ENCODE assay signal across 7 cellular contexts in the genomic region with DNA sequence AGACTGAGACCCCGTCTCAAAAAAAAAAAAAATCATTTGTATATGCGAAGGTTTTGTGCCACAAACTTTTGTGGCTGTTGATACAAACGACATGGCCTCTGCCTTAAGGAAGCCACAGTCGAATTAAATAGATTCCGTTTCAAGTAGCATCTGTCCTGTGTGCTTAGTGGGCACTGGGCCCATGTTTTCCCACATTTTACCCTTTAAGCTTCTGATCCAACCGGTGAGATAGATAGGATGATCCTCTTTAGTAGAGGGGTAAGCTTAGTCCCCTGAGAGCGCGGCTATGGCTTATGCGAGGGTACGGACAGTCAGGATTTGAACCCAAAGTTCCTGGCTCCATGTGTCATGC. TPM values are rescaled to one million over a fixed set of nuclear protein-coding genes. Genes with fewer than 3 reads are reported as not detected.
A peak's percentile ranks its signal among the peaks of the same experiment; 100 is the strongest.
DNase-seq lines count a peak whose midpoint lies in the region; ATAC-seq and TF ChIP-seq lines count a peak whose summit lies in the region.

No MANE protein-coding gene starts in this region.

- no peak overlapping the region; a peak in 1 of 7 replicates for H3K27ac Mint-ChIP-seq in H9
- H3K27ac Mint-ChIP-seq in T-cell: peak overlapping the region; percentile 92 to 95

- no peak overlapping the region for H3K18ac ChIP-seq in H9 (ENCODE audit: insufficient read length, low read depth, low read length)

- no peak overlapping the region for H3T11ph ChIP-seq in H9 (ENCODE audit: low read length)

- no peak overlapping the region for H2BK5ac ChIP-seq in H9 (ENCODE audit: insufficient read length, low read length)

- no peaks in the 10 kb centered on the region for H3F3A ChIP-seq in smooth muscle cell (ENCODE audit: low read depth)

- H3K27ac ChIP-seq in H9 (ENCODE audit: insufficient read length, low read depth, low read length) (no peak overlapping the region), gastroesophageal sphincter (peak overlapping the region in 3 of 4 donors; percentile 89 to 93 (median 92)), smooth muscle cell (ENCODE audit: low read depth) (no peak overlapping the region)

- no peak for TF ChIP-seq EP300 in gastroesophageal sphincter (IDR thresholded peaks at IDR 0.05)

- peaks cover 4% of the 10 kb centered on the region for H3K27me3 Mint-ChIP-seq in H9 (ENCODE audit: low read depth)
- no peaks in the 10 kb centered on the region for H3K27me3 Mint-ChIP-seq in T-cell

- no peak overlapping the region for H3K56ac ChIP-seq in H9 (ENCODE audit: insufficient read length, low read depth, low read length)

- no peaks in the 10 kb centered on the region for H4K20me1 ChIP-seq in H9 (ENCODE audit: control insufficient read depth, insufficient read depth, insufficient read length)
- H4K20me1 ChIP-seq in smooth muscle cell (ENCODE audit: low read depth): no peaks in the 10 kb centered on the region

- H3K9ac ChIP-seq in H9 (ENCODE audit: extremely low read depth, insufficient read length, low read length) (no peak overlapping the region), smooth muscle cell (ENCODE audit: low read depth) (no peak overlapping the region)

- H4K5ac ChIP-seq in H9 (ENCODE audit: insufficient read length, low read depth, low read length): no peak overlapping the region

- H3K14ac ChIP-seq in H9 (ENCODE audit: insufficient read depth, low read length): no peak overlapping the region

- H2AFZ ChIP-seq in H9 (ENCODE audit: low read length): no peak overlapping the region
- peak overlapping the region; percentile 67 for H2AFZ ChIP-seq in smooth muscle cell (ENCODE audit: low read depth)

- no peak overlapping the region for H2BK120ac ChIP-seq in H9 (ENCODE audit: low read depth, low read length, poor library complexity, severe bottlenecking)

- H3K4me1 Mint-ChIP-seq in H9 (peaks cover 13 to 16% of the 10 kb centered on the region in 2 experiments), T-cell (peaks cover 19 to 29% (median 24%) of the 10 kb centered on the region in 3 donors)

- WGBS in H9 (ENCODE audit: extremely low coverage, insufficient read length, low lambda C conversion rate): no CpG with 5 or more reads among the region's 10 CpGs
- WGBS in gastroesophageal sphincter (ENCODE audit: low coverage in 1 of 2), 2 donors: 50 to 51% methylated on average over 6 to 7 of the region's 10 CpGs
- 84% methylated on average over 10 of the region's 10 CpGs for WGBS in smooth muscle cell (ENCODE audit: low lambda C conversion rate)

- ATAC-seq in T-cell (replicated peaks in 1 of 4) (no peak), gastroesophageal sphincter (no peak), GM18505 (IDR thresholded peaks at IDR 0.05; ENCODE audit: unreplicated experiment) (no peak), GM19023 (IDR thresholded peaks at IDR 0.05; ENCODE audit: unreplicated experiment) (no peak)

- TF ChIP-seq CTCF in H9 (conservative IDR thresholded peaks at IDR 0.05): no peak
- no peak for TF ChIP-seq CTCF in gastroesophageal sphincter (IDR thresholded peaks at IDR 0.05)
- no peak for TF ChIP-seq CTCF in smooth muscle cell (IDR thresholded peaks at IDR 0.05; ENCODE audit: borderline replicate concordance, insufficient read depth, poor library complexity, severe bottlenecking)

- H3K36me3 Mint-ChIP-seq in H9 (ENCODE audit: insufficient read depth in 1 of 3, low read depth in 3 of 3) (peaks cover 3 to 15% (median 14%) of the 10 kb centered on the region in 3 experiments), T-cell (no peaks in the 10 kb centered on the region)

- H3K23me2 ChIP-seq in H9 (ENCODE audit: insufficient read length, low read depth, low read length, poor library complexity, severe bottlenecking): peaks cover 9% of the 10 kb centered on the region

- POLR2A ChIA-PET in T-cell (lab: Charles Lee): interaction anchor here (1.2 kb wide), 2 partner anchors 12 kb away, joined by 4 to 7 read pairs; no protein-coding TSS in a partner anchor

- no peak overlapping the region for H2BK20ac ChIP-seq in H9 (ENCODE audit: low read depth, low read length, poor library complexity, severe bottlenecking)

- H2AK5ac ChIP-seq in H9 (ENCODE audit: insufficient read length, low read length): no peak overlapping the region

- H3K4me3 Mint-ChIP-seq in H9: peak overlapping the region; percentile 78 to 81
- H3K4me3 Mint-ChIP-seq in T-cell: peak overlapping the region; percentile 82 to 90 (median 85)

- DNase-seq in H9 (no peak), T-cell (no peak), smooth muscle cell (lab: John Stamatoyannopoulos, UW; ENCODE audit: unreplicated experiment) (no peak)
- no peak for DNase-seq in activated CD4-positive, alpha-beta T cell treated with anti-CD3 and anti-CD28 coated beads for 1 hour

- no peak overlapping the region for H3K4ac ChIP-seq in H9 (ENCODE audit: low read depth, low read length)

- H3K79me2 ChIP-seq in H9 (ENCODE audit: insufficient read depth, low read length) (no peaks in the 10 kb centered on the region), smooth muscle cell (ENCODE audit: low read depth) (no peaks in the 10 kb centered on the region)

- peak overlapping the region; percentile 47 for H3K4me2 ChIP-seq in H9 (ENCODE audit: insufficient read depth, insufficient read length, low read length)
- H3K4me2 ChIP-seq in smooth muscle cell: peak overlapping the region; percentile 92

- H3K36me3 ChIP-seq in gastroesophageal sphincter: peaks cover 0 to 23% of the 10 kb centered on the region in 2 donors
- no peaks in the 10 kb centered on the region for H3K36me3 ChIP-seq in smooth muscle cell (ENCODE audit: low read depth)

- H2BK12ac ChIP-seq in H9 (ENCODE audit: insufficient read length, low read depth, low read length): no peak overlapping the region

- no peak overlapping the region for H4K91ac ChIP-seq in H9 (ENCODE audit: insufficient read length, low read depth, low read length)

- H3K4me1 ChIP-seq in H9 (ENCODE audit: insufficient read depth, low read length) (no peaks in the 10 kb centered on the region; the same call in 1 of the 2 replicates), gastroesophageal sphincter (peaks cover 0 to 27% (median 4%) of the 10 kb centered on the region in 3 donors), smooth muscle cell (ENCODE audit: low read depth) (peaks cover 5% of the 10 kb centered on the region)

- CTCF ChIA-PET in T-cell (lab: Charles Lee): interaction anchor here (0.6 to 2.5 kb wide), 9 partner anchors 13 to 259 kb away, joined by 3 to 22 read pairs (median 4); partner anchors contain the start of genes HIRIP3 (in 1 of the 2), KCTD13 (in 1 of the 2) and TAOK2 (in 1 of the 2)

- H3K9me3 ChIP-seq in H9 (ENCODE audit: control insufficient read depth, low read depth, low read length) (no peaks in the 10 kb centered on the region), gastroesophageal sphincter (no peaks in the 10 kb centered on the region), smooth muscle cell (replicated peaks; ENCODE audit: low read depth) (no peaks in the 10 kb centered on the region)

- H3K9me3 Mint-ChIP-seq in H9 (no peaks in the 10 kb centered on the region), T-cell (no peaks in the 10 kb centered on the region)

- H3K23ac ChIP-seq in H9 (ENCODE audit: insufficient read length, low read depth, low read length): no peak overlapping the region

- no peaks in the 10 kb centered on the region for H3K79me1 ChIP-seq in H9 (ENCODE audit: insufficient read depth, low read depth, low read length, poor library complexity, severe bottlenecking)

- no peak overlapping the region for H2BK15ac ChIP-seq in H9 (ENCODE audit: low read depth, low read length)

- TF ChIP-seq POLR2A in gastroesophageal sphincter (IDR thresholded peaks at IDR 0.05): no peak
- no peak for TF ChIP-seq POLR2A in GM18505 (IDR thresholded peaks at IDR 0.05; ENCODE audit: borderline replicate concordance, extremely low read depth, insufficient read depth, insufficient read length)

- H3K27me3 ChIP-seq in H9 (ENCODE audit: insufficient read depth, low read length): no peaks in the 10 kb centered on the region
- no peaks in the 10 kb centered on the region for H3K27me3 ChIP-seq in gastroesophageal sphincter
- H3K27me3 ChIP-seq in smooth muscle cell (ENCODE audit: low read depth): no peaks in the 10 kb centered on the region

- H3K4me3 ChIP-seq in gastroesophageal sphincter (peak overlapping the region; percentile 72 to 91), smooth muscle cell (peak overlapping the region; percentile 86)

- H4K8ac ChIP-seq in H9 (replicated peaks; ENCODE audit: insufficient read length, low read depth, low read length): no peak overlapping the region

RNA-seq across cellular contexts. Expression of gene TMEM219, which starts 0.8 kb away (rescaled TPM):
- total RNA-seq in H9 (2021) (82.1 and 89.1 TPM in 2 replicates), T-cell (10 to 100 TPM; 66.7 to 93.9 (median 80.4) TPM), gastroesophageal sphincter (100 to 1,000 TPM in 2 of 4 donors, 10 to 100 TPM in 2; 89.1 to 131 (median 100) TPM), smooth muscle cell (99.2 and 107 TPM in 2 replicates)
- polyA plus RNA-seq in smooth muscle cell: 176 and 186 TPM in 2 replicates

RNA-seq across cellular contexts. Expression of gene TAOK2, which starts 12.6 kb away (rescaled TPM):
- 43.1 and 43.9 TPM in 2 replicates for total RNA-seq in H9 (2021)
- total RNA-seq in T-cell: 10 to 100 TPM; 26.1 to 58.3 (median 55.9) TPM
- total RNA-seq in gastroesophageal sphincter: 10 to 100 TPM; 38.4 to 62.1 (median 46.5) TPM
- 26.2 and 26.8 TPM in 2 replicates for total RNA-seq in smooth muscle cell
- polyA plus RNA-seq in smooth muscle cell: 26.0 TPM in 2 replicates

RNA-seq across cellular contexts. Expression of gene HIRIP3, which starts 34.3 kb away (rescaled TPM):
- total RNA-seq in H9 (2021): 18.5 and 21.6 TPM in 2 replicates
- 10 to 100 TPM; 15.0 to 22.8 (median 20.3) TPM for total RNA-seq in T-cell
- total RNA-seq in gastroesophageal sphincter: 10 to 100 TPM; 25.6 to 31.4 (median 28.2) TPM
- total RNA-seq in smooth muscle cell: 11.3 and 17.0 TPM in 2 replicates
- 13.2 and 13.9 TPM in 2 replicates for polyA plus RNA-seq in smooth muscle cell

RNA-seq across cellular contexts. Expression of gene INO80E, which starts 34.9 kb away (rescaled TPM):
- 94.1 and 101 TPM in 2 replicates for total RNA-seq in H9 (2021)
- 100 to 1,000 TPM in 3 of 5 donors, 10 to 100 TPM in 2; 84.8 to 152 (median 128) TPM for total RNA-seq in T-cell
- total RNA-seq in gastroesophageal sphincter: 10 to 100 TPM; 40.9 to 82.2 (median 74.4) TPM
- total RNA-seq in smooth muscle cell: 92.2 and 181 TPM in 2 replicates
- 17.7 and 19.3 TPM in 2 replicates for polyA plus RNA-seq in smooth muscle cell

RNA-seq across cellular contexts. Expression of gene KCTD13, which starts 35.1 kb away (rescaled TPM):
- total RNA-seq in H9 (2021) (16.8 and 18.3 TPM in 2 replicates), T-cell (10 to 100 TPM; 48.4 to 87.3 (median 79.1) TPM), gastroesophageal sphincter (10 to 100 TPM; 12.0 to 30.7 (median 20.1) TPM), smooth muscle cell (8.0 and 16.3 TPM in 2 replicates)
- 23.6 and 30.5 TPM in 2 replicates for polyA plus RNA-seq in smooth muscle cell

Comparison
In these comparisons a context has a peak if more than half of its experiments do, and no peak if none do; other contexts are left out.
1. H3K27ac ChIP-seq: peak in gastroesophageal sphincter (3 of 4); none in H9 (single experiment) and smooth muscle cell (single experiment).
2. H3K27ac Mint-ChIP-seq: peak in T-cell (2 of 2); none in H9 (0 of 3).